Comparison of ENCODE assay signal across 8 cellular contexts in the genomic region with DNA sequence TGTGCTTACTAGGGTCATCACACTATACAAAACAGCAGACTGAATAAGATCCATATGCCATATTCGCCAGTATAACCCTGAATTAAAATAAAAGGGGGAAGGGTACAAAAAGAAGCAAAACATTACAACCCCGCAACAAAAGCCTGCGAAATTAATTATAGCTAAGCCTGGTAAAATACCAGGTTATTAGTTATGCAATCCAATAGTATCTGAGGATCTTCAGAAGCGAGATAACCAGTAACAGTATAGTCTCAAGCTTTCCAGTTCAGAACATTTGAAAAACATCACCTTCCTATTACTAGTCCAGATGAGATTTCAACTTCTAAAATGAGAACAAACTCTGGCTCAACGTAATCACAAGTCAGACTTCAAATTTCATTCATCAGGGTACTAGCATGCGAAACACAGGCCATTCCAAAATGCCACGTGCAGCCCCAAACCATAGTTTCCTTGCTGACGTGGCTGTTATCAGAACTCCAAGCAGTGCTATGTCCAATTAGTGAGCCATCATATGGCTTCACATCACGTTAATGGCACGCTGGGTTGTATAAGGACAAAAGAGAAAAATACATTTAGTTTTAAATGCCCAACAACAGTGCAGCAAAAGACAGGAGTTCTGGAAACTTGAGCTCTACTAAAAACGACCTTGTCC. TPM values are rescaled to one million over a fixed set of nuclear protein-coding genes. Genes with fewer than 3 reads are reported as not detected.
DNase-seq lines count a peak whose midpoint lies in the region; ATAC-seq and TF ChIP-seq lines count a peak whose summit lies in the region.

No MANE protein-coding gene starts in this region.

- H3K36me3 Mint-ChIP-seq in activated T-helper 1 cell treated with anti-CD3 and anti-CD28 coated beads, Interleukin-12 subunit alpha, Interleukin-12 subunit beta, Interleukin-2, Interleukin-4 antibody, amounts not matched to agents 30 ng/mL and 10 ng/mL and 1 ng/mL, durations not matched to agents 14 hours and 24 hours and 36 hours (ENCODE audit: low read depth) = peaks cover 37% of the 10 kb centered on the region

- H3K9me3 ChIP-seq in iPS DF 6.9 (ENCODE audit: control insufficient read depth, insufficient read depth, low read length) = no peaks in the 10 kb centered on the region

- H3K4me3 ChIP-seq in iPS DF 6.9 (ENCODE audit: low read length) = peak overlapping the region; percentile 85; the same call in 1 of the 2 replicates

- ATAC-seq in stimulated activated naive CD8-positive, alpha-beta T cell treated with anti-CD3 and anti-CD28 coated beads, Interleukin-15, Interleukin-2, amounts not matched to agents 100 U/mL and 50 U/mL, for 24 hours = no peak
- no peak for ATAC-seq in GM19351 (IDR thresholded peaks at IDR 0.05; ENCODE audit: unreplicated experiment)

- intact Hi-C loops in activated T-helper 1 cell treated with anti-CD3 and anti-CD28 coated beads, Interleukin-12 subunit alpha, Interleukin-12 subunit beta, Interleukin-2, Interleukin-4 antibody, amounts not matched to agents 30 ng/mL and 10 ng/mL and 1 ng/mL, durations not matched to agents 14 hours and 24 hours and 36 hours (cut with micrococcal nuclease) = loop anchor here (2.0 kb wide), 4 partner anchors 29 to 583 kb away; no protein-coding TSS in a partner anchor

- H3K4me1 ChIP-seq in iPS DF 6.9 (ENCODE audit: control insufficient read depth, insufficient read depth, low read length) = no peaks in the 10 kb centered on the region; the same call in 1 of the 2 replicates

- peak; percentile 32 for DNase-seq in HT-29 (ENCODE audit: low spot score)
- no peak for DNase-seq in activated T-helper 1 cell treated with anti-CD3 and anti-CD28 coated beads, Interleukin-12 subunit alpha, Interleukin-12 subunit beta, Interleukin-2, Interleukin-4 antibody, amounts not matched to agents 30 ng/mL and 10 ng/mL and 1 ng/mL, durations not matched to agents 14 hours and 24 hours and 36 hours (ENCODE audit: low spot score)
- DNase-seq in iPS DF 6.9 (ENCODE audit: low read depth, low spot score) = no peak
- peak; percentile 15 for DNase-seq in stimulated activated naive CD8-positive, alpha-beta T cell treated with anti-CD3 and anti-CD28 coated beads, Interleukin-15, Interleukin-2, amounts not matched to agents 100 U/mL and 50 U/mL, for 24 hours
- no peak for DNase-seq in ureter (ENCODE audit: low spot score)
- no peak for DNase-seq in HPDE6-E6E7 (ENCODE audit: extremely low spot score)

- H3K9me3 Mint-ChIP-seq in activated T-helper 1 cell treated with anti-CD3 and anti-CD28 coated beads, Interleukin-12 subunit alpha, Interleukin-12 subunit beta, Interleukin-2, Interleukin-4 antibody, amounts not matched to agents 30 ng/mL and 10 ng/mL and 1 ng/mL, durations not matched to agents 14 hours and 24 hours and 36 hours = no peaks in the 10 kb centered on the region

- no CpG with 5 or more reads among the region's 11 CpGs for WGBS in iPS DF 6.9 (ENCODE audit: insufficient coverage, insufficient read length)

- H3K27ac ChIP-seq in C4-2B (peak overlapping the region; percentile 92; the same call in 1 of the 2 replicates), iPS DF 6.9 (ENCODE audit: low read length) (no peak overlapping the region)

- H3K36me3 ChIP-seq in iPS DF 6.9 (ENCODE audit: control insufficient read depth, insufficient read depth, low read length) = peaks cover 3% of the 10 kb centered on the region; the same call in 1 of the 2 replicates

- peak overlapping the region; percentile 94 for H3K27ac Mint-ChIP-seq in activated T-helper 1 cell treated with anti-CD3 and anti-CD28 coated beads, Interleukin-12 subunit alpha, Interleukin-12 subunit beta, Interleukin-2, Interleukin-4 antibody, amounts not matched to agents 30 ng/mL and 10 ng/mL and 1 ng/mL, durations not matched to agents 14 hours and 24 hours and 36 hours

- no peak for TF ChIP-seq CTCF in C4-2B (conservative IDR thresholded peaks at IDR 0.05)

- H3K4me1 Mint-ChIP-seq in activated T-helper 1 cell treated with anti-CD3 and anti-CD28 coated beads, Interleukin-12 subunit alpha, Interleukin-12 subunit beta, Interleukin-2, Interleukin-4 antibody, amounts not matched to agents 30 ng/mL and 10 ng/mL and 1 ng/mL, durations not matched to agents 14 hours and 24 hours and 36 hours (ENCODE audit: low read depth) = peaks cover 54% of the 10 kb centered on the region

- H3K27me3 ChIP-seq in iPS DF 6.9 (ENCODE audit: control insufficient read depth, insufficient read depth, low read length) = no peaks in the 10 kb centered on the region

- peak overlapping the region; percentile 95 for H3K4me3 Mint-ChIP-seq in activated T-helper 1 cell treated with anti-CD3 and anti-CD28 coated beads, Interleukin-12 subunit alpha, Interleukin-12 subunit beta, Interleukin-2, Interleukin-4 antibody, amounts not matched to agents 30 ng/mL and 10 ng/mL and 1 ng/mL, durations not matched to agents 14 hours and 24 hours and 36 hours

- H3K27me3 Mint-ChIP-seq in activated T-helper 1 cell treated with anti-CD3 and anti-CD28 coated beads, Interleukin-12 subunit alpha, Interleukin-12 subunit beta, Interleukin-2, Interleukin-4 antibody, amounts not matched to agents 30 ng/mL and 10 ng/mL and 1 ng/mL, durations not matched to agents 14 hours and 24 hours and 36 hours (ENCODE audit: insufficient read depth) = no peaks in the 10 kb centered on the region

RNA-seq across cellular contexts. Expression of a gene that starts 1.1 kb away (rescaled TPM):
- total RNA-seq in HT-29 (2014; rRNA removed; shearing (Covaris generic)) = 89.2 and 95.1 TPM in 2 replicates
- total RNA-seq in activated T-helper 1 cell treated with anti-CD3 and anti-CD28 coated beads, Interleukin-12 subunit alpha, Interleukin-12 subunit beta, Interleukin-2, Interleukin-4 antibody, amounts not matched to agents 30 ng/mL and 10 ng/mL and 1 ng/mL, durations not matched to agents 14 hours and 24 hours and 36 hours = 149 and 162 TPM in 2 replicates
- total RNA-seq in ureter = 137 TPM

Comparison
In these comparisons a context has a peak if more than half of its experiments do, and no peak if none do; other contexts are left out.
1. DNase-seq: peak in HT-29 (single experiment) and stimulated activated naive CD8-positive, alpha-beta T cell treated with anti-CD3 and anti-CD28 coated beads, Interleukin-15, Interleukin-2, amounts not matched to agents 100 U/mL and 50 U/mL, for 24 hours (single experiment); none in activated T-helper 1 cell treated with anti-CD3 and anti-CD28 coated beads, Interleukin-12 subunit alpha, Interleukin-12 subunit beta, Interleukin-2, Interleukin-4 antibody, amounts not matched to agents 30 ng/mL and 10 ng/mL and 1 ng/mL, durations not matched to agents 14 hours and 24 hours and 36 hours (single experiment), iPS DF 6.9 (single experiment), ureter (single experiment) and HPDE6-E6E7 (single experiment).